ENCODE assay signal across 10 cellular contexts in the genomic region with DNA sequence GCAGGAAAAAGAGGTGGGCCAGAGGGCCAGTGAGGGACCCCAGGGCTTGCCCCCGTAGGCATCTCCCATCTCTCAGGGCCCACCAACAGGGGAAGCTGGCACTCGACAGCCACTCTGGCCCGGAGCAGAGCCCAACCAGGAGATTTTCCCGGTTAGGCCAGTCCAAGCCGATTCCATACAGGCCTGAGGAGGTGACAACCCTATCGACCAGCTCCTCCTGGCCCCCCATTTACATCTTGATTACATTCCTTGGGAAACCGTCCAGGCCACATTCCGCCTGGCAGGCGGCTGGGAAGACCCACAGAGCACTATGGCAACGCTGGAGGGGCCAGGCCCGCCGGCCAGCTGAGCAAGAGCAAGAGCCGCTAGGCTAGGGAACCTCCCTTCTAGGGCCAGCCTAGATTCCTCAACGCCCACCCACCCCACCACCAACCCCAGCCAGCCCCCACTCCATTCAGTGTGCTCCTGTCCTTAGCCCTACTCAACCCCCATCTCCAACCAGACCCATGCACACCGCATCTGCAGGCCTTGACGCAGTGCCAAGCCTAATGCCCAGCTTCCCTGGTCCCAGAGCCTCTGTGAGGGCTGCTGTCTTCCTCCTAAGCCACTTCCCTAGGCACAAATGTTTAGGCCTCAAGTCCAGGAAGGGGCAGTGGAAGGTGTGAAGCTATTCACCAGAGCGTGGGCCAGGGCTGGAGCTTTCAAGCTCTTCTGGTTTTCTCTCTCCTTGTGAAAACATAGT.
DNase-seq lines count a peak whose midpoint lies in the region; ATAC-seq and TF ChIP-seq lines count a peak whose summit lies in the region.
"Had no signal": no experiment of that assay in that cellular context is flagged by ENCODE, and none has a peak within 500 bp of the region (broad histone marks: within the 10 kb centered on the region; RNA-seq: fewer than 3 reads in every experiment).

No MANE protein-coding gene starts in this region.

- DNase-seq in GM04503 (ENCODE audit: low read depth) (peak; percentile 37), adipocyte (ENCODE audit: low read depth) (peak; percentile 61), left ventricle myocardium superior (peak; percentile 44), retina (peak; percentile 45), tibial nerve (ENCODE audit: low spot score in 2 of 2) (no peak)
- DNase-seq: activated gamma-delta T cell, GF-D8 had no signal

- ATAC-seq in left ventricle myocardium superior (peak; percentile 87), GM19395 (IDR thresholded peaks at IDR 0.05; ENCODE audit: unreplicated experiment) (no peak), HG03025 (IDR thresholded peaks at IDR 0.05; ENCODE audit: low FRiP score, unreplicated experiment) (no peak), GM19351 (IDR thresholded peaks at IDR 0.05; ENCODE audit: unreplicated experiment) (no peak)

- H3K4me3 ChIP-seq in adipocyte (ENCODE audit: low read length) (no peak overlapping the region), tibial nerve (no peak overlapping the region)

- no peak for TF ChIP-seq CTCF in tibial nerve (IDR thresholded peaks at IDR 0.05)

- intact Hi-C loops in left ventricle myocardium superior (cut with micrococcal nuclease): no loop called here

- H3K9me3 ChIP-seq in adipocyte (ENCODE audit: control insufficient read depth, low read length) (no peaks in the 10 kb centered on the region), tibial nerve (no peaks in the 10 kb centered on the region)

- no peak for TF ChIP-seq EP300 in tibial nerve (IDR thresholded peaks at IDR 0.05)

- no peak for TF ChIP-seq POLR2A in tibial nerve (IDR thresholded peaks at IDR 0.05)

- no peak overlapping the region for H3K9ac ChIP-seq in adipocyte (ENCODE audit: low read length)

- H3K36me3 ChIP-seq in adipocyte (ENCODE audit: control insufficient read depth, insufficient read depth, low read length, severe bottlenecking) (no peaks in the 10 kb centered on the region), tibial nerve (no peaks in the 10 kb centered on the region)

- WGBS in tibial nerve, 2 donors: 26 to 33% methylated on average over 13 to 14 of the region's 17 CpGs

- H3K27ac ChIP-seq in tibial nerve: peak overlapping the region in 2 of 4 donors; percentile 5 to 44

- peaks cover 4% of the 10 kb centered on the region for H3K4me1 ChIP-seq in adipocyte (ENCODE audit: control insufficient read depth, insufficient read depth, low read length)
- H3K4me1 ChIP-seq in tibial nerve: peaks cover 0 to 25% (median 2%) of the 10 kb centered on the region in 4 donors

- H3K27me3 ChIP-seq in adipocyte (replicated peaks; ENCODE audit: control insufficient read depth, insufficient read depth, low read length) (peaks cover 24% of the 10 kb centered on the region), tibial nerve (no peaks in the 10 kb centered on the region)

Comparison
In these comparisons a context has a peak if more than half of its experiments do, and no peak if none do; other contexts are left out.
1. DNase-seq: peak in GM04503 (single experiment), adipocyte (single experiment), left ventricle myocardium superior (single experiment) and retina (single experiment); none in tibial nerve (0 of 2).